12 cellular contexts compared by ENCODE assay signal in genomic region chr17:42389902-42390301, GRCh38. TPM values are rescaled to one million over a fixed set of nuclear protein-coding genes. Genes with fewer than 3 reads are reported as not detected.
DNase-seq lines count a peak whose midpoint lies in the region; ATAC-seq and TF ChIP-seq lines count a peak whose summit lies in the region.
"Had no signal": no experiment of that assay in that cellular context is flagged by ENCODE, and none has a peak within 500 bp of the region (broad histone marks: within the 10 kb centered on the region; RNA-seq: fewer than 3 reads in every experiment).

No MANE protein-coding gene starts in this region.

- no peaks in the 10 kb centered on the region for H3K36me3 ChIP-seq in left ventricle myocardium inferior
- H3K36me3 ChIP-seq in heart left ventricle, result peaks cover 0 to 2% (median 0%) of the 10 kb centered on the region in 9 donors
- H3K36me3 ChIP-seq in uterus, result no peaks in the 10 kb centered on the region
- H3K36me3 ChIP-seq: BLaER1 had no signal

- H3K9me3 Mint-ChIP-seq in activated naive CD8-positive, alpha-beta T cell treated with anti-CD3 and anti-CD28 coated beads, Interleukin-2, amount 10 ng/mL, durations not matched to agents 7 days and 5 days, result no peaks in the 10 kb centered on the region
- no peaks in the 10 kb centered on the region for H3K9me3 Mint-ChIP-seq in naive thymus-derived CD8-positive, alpha-beta T cell

- H3K27me3 ChIP-seq in left ventricle myocardium inferior (ENCODE audit: low read depth) (no peaks in the 10 kb centered on the region), heart left ventricle (no peaks in the 10 kb centered on the region), uterus (no peaks in the 10 kb centered on the region)

- peaks cover 5% of the 10 kb centered on the region for H3K36me3 Mint-ChIP-seq in activated naive CD8-positive, alpha-beta T cell treated with anti-CD3 and anti-CD28 coated beads, Interleukin-2, amount 10 ng/mL, durations not matched to agents 7 days and 5 days
- peaks cover 0 to 4% (median 0%) of the 10 kb centered on the region in 3 donors for H3K36me3 Mint-ChIP-seq in naive thymus-derived CD8-positive, alpha-beta T cell

- POLR2A ChIA-PET in activated naive CD8-positive, alpha-beta T cell treated with anti-CD3 and anti-CD28 coated beads, Interleukin-2, amount 10 ng/mL, durations not matched to agents 7 days and 5 days (lab: Charles Lee), result interaction anchor here (0.6 to 2.1 kb wide), 3 partner anchors 11 to 701 kb away, joined by 3 to 14 read pairs (median 6); partner anchors contain the start of gene EIF1
- POLR2A ChIA-PET in naive thymus-derived CD8-positive, alpha-beta T cell (lab: Charles Lee), result interaction anchor here (0.6 to 3.8 kb wide), 6 partner anchors 9 to 76 kb away, joined by 3 to 49 read pairs (median 18); no protein-coding TSS in a partner anchor

- intact Hi-C loops in left ventricle myocardium inferior (cut with micrococcal nuclease) (loop anchor here (5.0 kb wide), 1 partner anchor 68 kb away; no protein-coding TSS in a partner anchor), heart left ventricle (cut with DNase I) (loop anchor here in 8 of 10 donors (2.0 to 5.0 kb wide), 4 partner anchors 17 to 68 kb away; no protein-coding TSS in a partner anchor), uterus (cut with DNase I; ENCODE audit: low total_unique reads) (no loop called here)

- H3K4me3 ChIP-seq in left ventricle myocardium inferior (no peak overlapping the region), heart left ventricle (no peak overlapping the region), uterus (no peak overlapping the region)
- H3K4me3 ChIP-seq: BLaER1 had no signal

- WGBS in heart left ventricle, 4 donors, result 96 to 99% (median 97%) methylated on average over 5 of the region's 5 CpGs

- H3K27me3 Mint-ChIP-seq in activated naive CD8-positive, alpha-beta T cell treated with anti-CD3 and anti-CD28 coated beads, Interleukin-2, amount 10 ng/mL, durations not matched to agents 7 days and 5 days, result no peaks in the 10 kb centered on the region
- no peaks in the 10 kb centered on the region for H3K27me3 Mint-ChIP-seq in naive thymus-derived CD8-positive, alpha-beta T cell

- H3K27ac Mint-ChIP-seq in activated naive CD8-positive, alpha-beta T cell treated with anti-CD3 and anti-CD28 coated beads, Interleukin-2, amount 10 ng/mL, durations not matched to agents 7 days and 5 days, result peak overlapping the region; percentile 82
- peak overlapping the region; percentile 93 to 100 (median 100) for H3K27ac Mint-ChIP-seq in naive thymus-derived CD8-positive, alpha-beta T cell

- TF ChIP-seq CTCF in left ventricle myocardium inferior (IDR thresholded peaks at IDR 0.05; ENCODE audit: borderline replicate concordance) (no peak), heart left ventricle (IDR thresholded peaks at IDR 0.05) (no peak), uterus (IDR thresholded peaks at IDR 0.05) (no peak)

- TF ChIP-seq POLR2A in heart left ventricle (IDR thresholded peaks at IDR 0.05) (no peak), uterus (IDR thresholded peaks at IDR 0.05) (no peak)

- H3K9me3 ChIP-seq in left ventricle myocardium inferior (replicated peaks) (no peaks in the 10 kb centered on the region), heart left ventricle (no peaks in the 10 kb centered on the region), uterus (no peaks in the 10 kb centered on the region)
- H3K9me3 ChIP-seq: BLaER1 had no signal

- ATAC-seq in heart left ventricle, result no peak
- no peak for ATAC-seq in activated naive CD8-positive, alpha-beta T cell treated with anti-CD3 and anti-CD28 coated beads, Interleukin-2, amount 10 ng/mL, durations not matched to agents 7 days and 5 days (ENCODE audit: low read depth)
- ATAC-seq in naive thymus-derived CD8-positive, alpha-beta T cell, result no peak
- ATAC-seq: left colon had no signal

- H3K27ac ChIP-seq in left ventricle myocardium inferior (replicated peaks) (peak overlapping the region; percentile 96), heart left ventricle (peak overlapping the region in 6 of 12 donors; percentile 94 to 100 (median 100)), uterus (peak overlapping the region; percentile 89 to 98)
- H3K27ac ChIP-seq: BLaER1 had no signal

- no peak for DNase-seq in left ventricle myocardium inferior
- DNase-seq in heart left ventricle, result no peak
- no peak for DNase-seq in activated naive CD8-positive, alpha-beta T cell treated with anti-CD3 and anti-CD28 coated beads, Interleukin-2, amount 10 ng/mL, durations not matched to agents 7 days and 5 days
- no peak for DNase-seq in naive thymus-derived CD8-positive, alpha-beta T cell
- DNase-seq in uterus, result peak in 1 of 2 donors; percentile 10
- no peak for DNase-seq in foreskin melanocyte
- no peak for DNase-seq in EL
- no peak for DNase-seq in activated gamma-delta T cell treated with Interleukin-2 at 50 U/mL for 16 hours
- DNase-seq: activated CD4-positive, alpha-beta T cell treated with anti-CD3 and anti-CD28 coated beads, Interleukin-2, amount 50 U/mL, for 4 hours; HCEC 1CT had no signal

- H3K4me1 ChIP-seq in left ventricle myocardium inferior (peaks cover 44% of the 10 kb centered on the region), heart left ventricle (peaks cover 3 to 35% (median 19%) of the 10 kb centered on the region in 12 donors), uterus (peaks cover 0 to 8% of the 10 kb centered on the region in 2 donors)

- H3K4me1 Mint-ChIP-seq in activated naive CD8-positive, alpha-beta T cell treated with anti-CD3 and anti-CD28 coated beads, Interleukin-2, amount 10 ng/mL, durations not matched to agents 7 days and 5 days, result peaks cover 42% of the 10 kb centered on the region
- H3K4me1 Mint-ChIP-seq in naive thymus-derived CD8-positive, alpha-beta T cell, result peaks cover 14 to 51% (median 37%) of the 10 kb centered on the region in 4 donors

- peak overlapping the region; percentile 60 for H3K4me3 Mint-ChIP-seq in activated naive CD8-positive, alpha-beta T cell treated with anti-CD3 and anti-CD28 coated beads, Interleukin-2, amount 10 ng/mL, durations not matched to agents 7 days and 5 days
- H3K4me3 Mint-ChIP-seq in naive thymus-derived CD8-positive, alpha-beta T cell, result peak overlapping the region in 9 of 10 donors; percentile 53 to 99 (median 92)

RNA-seq across cellular contexts. Expression of gene STAT3, which starts 1.7 kb away (rescaled TPM):
- total RNA-seq in left ventricle myocardium inferior, result 116 TPM
- total RNA-seq in heart left ventricle, result 100 to 1,000 TPM; 111 to 614 (median 148) TPM
- 100 to 1,000 TPM in 1 of 2 donors, 10 to 100 TPM in 1; 36.0 to 152 TPM for polyA plus RNA-seq in heart left ventricle
- 100 to 1,000 TPM; 128 to 131 TPM for total RNA-seq in activated naive CD8-positive, alpha-beta T cell treated with anti-CD3 and anti-CD28 coated beads, Interleukin-2, amount 10 ng/mL, durations not matched to agents 7 days and 5 days
- total RNA-seq in naive thymus-derived CD8-positive, alpha-beta T cell, result 100 to 1,000 TPM; 130 to 135 TPM
- 100 to 1,000 TPM; 129 to 154 (median 153) TPM for polyA plus RNA-seq in naive thymus-derived CD8-positive, alpha-beta T cell
- 100 to 1,000 TPM; 115 to 298 (median 171) TPM for total RNA-seq in uterus

RNA-seq across cellular contexts. Expression of gene CAVIN1, which starts 33.2 kb away (rescaled TPM):
- 205 TPM for total RNA-seq in left ventricle myocardium inferior
- total RNA-seq in heart left ventricle, result 100 to 1,000 TPM; 195 to 318 (median 253) TPM
- polyA plus RNA-seq in heart left ventricle, result 100 to 1,000 TPM; 140 to 281 TPM
- total RNA-seq in activated naive CD8-positive, alpha-beta T cell treated with anti-CD3 and anti-CD28 coated beads, Interleukin-2, amount 10 ng/mL, durations not matched to agents 7 days and 5 days, result 1 to 10 TPM; 5.1 to 5.3 TPM
- not detected for total RNA-seq in naive thymus-derived CD8-positive, alpha-beta T cell
- under 1 TPM in 1 of 3 donors, not detected in 2; 0.03 TPM for polyA plus RNA-seq in naive thymus-derived CD8-positive, alpha-beta T cell
- total RNA-seq in uterus, result 100 to 1,000 TPM; 204 to 520 (median 372) TPM

Comparison
In these comparisons a context has a peak if more than half of its experiments do, and no peak if none do; other contexts are left out.
1. RNA of gene CAVIN1, which starts 33.2 kb away (total RNA-seq): 204 to 520 TPM in uterus, 195 to 318 TPM in heart left ventricle and 205 TPM in left ventricle myocardium inferior (single experiment); 5.1 to 5.3 TPM in activated naive CD8-positive, alpha-beta T cell treated with anti-CD3 and anti-CD28 coated beads, Interleukin-2, amount 10 ng/mL, durations not matched to agents 7 days and 5 days and not detected in naive thymus-derived CD8-positive, alpha-beta T cell; every median in the first group is over 10 times any median in the second.